ENCODE assay signal across 15 cellular contexts in the genomic region with DNA sequence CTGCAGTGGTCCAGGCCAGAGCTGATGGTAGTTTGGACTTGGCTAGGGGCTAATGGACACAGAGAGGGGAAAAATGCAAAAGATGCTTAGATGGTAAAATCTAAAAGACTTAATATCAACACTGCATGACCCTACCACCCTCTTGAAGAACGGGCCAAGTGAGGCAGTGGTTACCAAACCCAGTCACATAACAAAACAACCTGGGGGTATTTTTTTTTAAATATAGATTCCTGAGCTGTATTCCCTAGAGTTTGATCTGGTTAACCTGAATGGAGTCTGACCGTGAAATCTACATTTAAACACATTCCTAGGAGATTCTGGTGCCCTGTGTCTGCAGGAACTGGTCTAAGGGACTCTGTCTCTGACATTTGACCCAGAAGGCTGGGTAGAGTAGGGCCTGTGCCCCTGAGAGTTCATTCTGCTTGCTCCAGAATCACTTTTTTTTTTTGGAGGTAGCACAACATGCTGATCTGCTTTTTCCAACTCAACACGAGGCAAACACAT. TPM values are rescaled to one million over a fixed set of nuclear protein-coding genes. Genes with fewer than 3 reads are reported as not detected.
DNase-seq lines count a peak whose midpoint lies in the region; ATAC-seq and TF ChIP-seq lines count a peak whose summit lies in the region.
"Had no signal": no experiment of that assay in that cellular context is flagged by ENCODE, and none has a peak within 500 bp of the region (broad histone marks: within the 10 kb centered on the region; RNA-seq: fewer than 3 reads in every experiment).

No MANE protein-coding gene starts in this region.

- 44% methylated on average over 3 of the region's 3 CpGs for WGBS in mammary epithelial cell (ENCODE audit: low coverage, missing lambda C conversion rate)
- WGBS in mesodermal cell (ENCODE audit: insufficient coverage in 2 of 2), 2 experiments: 17 to 40% methylated on average over 1 of the region's 3 CpGs
- WGBS in suprapubic skin: 35% methylated on average over 3 of the region's 3 CpGs

- H3K27ac ChIP-seq in mammary epithelial cell (ENCODE audit: insufficient read depth, low read depth, low read length): peak overlapping the region; percentile 71
- H3K27ac ChIP-seq in mesodermal cell (ENCODE audit: low read depth, low read length, severe bottlenecking): peak overlapping the region; percentile 93
- peak overlapping the region; percentile 1 for H3K27ac ChIP-seq in suprapubic skin

- TF ChIP-seq CTCF in HFFc6 (IDR thresholded peaks at IDR 0.05): no peak
- no peak for TF ChIP-seq CTCF in mammary epithelial cell (conservative IDR thresholded peaks at IDR 0.05 in 1 of 2, IDR thresholded peaks at IDR 0.05 in 1 of 2; ENCODE audit: extremely low read depth in 1 of 2, insufficient read depth in 1 of 2, low read depth in 1 of 2, low read length in 2 of 2)
- no peak for TF ChIP-seq CTCF in suprapubic skin (IDR thresholded peaks at IDR 0.05)

- no peaks in the 10 kb centered on the region for H3K9me3 ChIP-seq in mammary epithelial cell (replicated peaks; ENCODE audit: insufficient read depth, low read length)
- H3K9me3 ChIP-seq in mesodermal cell (ENCODE audit: control insufficient read depth, low read length): no peaks in the 10 kb centered on the region
- H3K9me3 ChIP-seq in suprapubic skin: no peaks in the 10 kb centered on the region

- H4K20me1 ChIP-seq in mammary epithelial cell (ENCODE audit: insufficient read depth, low read length): no peaks in the 10 kb centered on the region

- CTCF ChIA-PET in mammary epithelial cell (lab: Charles Lee; ENCODE audit: low non-redundant PET): no interaction called here

- no peak for DNase-seq in HFFc6
- no peak for DNase-seq in mammary epithelial cell
- no peak for DNase-seq in suprapubic skin (ENCODE audit: low spot score in 2 of 2)
- no peak for DNase-seq in NCI-H446 treated with DMSO at 0.1 percent for 48 hours (lab: John Stamatoyannopoulos, UW)
- no peak for DNase-seq in kidney tubule cell (ENCODE audit: low spot score)
- DNase-seq: activated CD4-positive, alpha-beta memory T cell treated with anti-CD3 and anti-CD28 coated beads, Interleukin-2, amount 10 ng/mL, durations not matched to agents 7 days and 5 days; CD8-positive, alpha-beta memory T cell; NCI-H2107 had no signal

- H3K27me3 Mint-ChIP-seq in HFFc6 (ENCODE audit: insufficient read depth): no peaks in the 10 kb centered on the region
- H3K27me3 Mint-ChIP-seq: activated CD4-positive, alpha-beta memory T cell treated with anti-CD3 and anti-CD28 coated beads, Interleukin-2, amount 10 ng/mL, durations not matched to agents 7 days and 5 days; CD8-positive, alpha-beta memory T cell had no signal

- H3K36me3 ChIP-seq in mammary epithelial cell (ENCODE audit: insufficient read depth, low read length) (peaks cover 2% of the 10 kb centered on the region), mesodermal cell (ENCODE audit: control insufficient read depth, insufficient read depth, low read length) (peaks cover 24% of the 10 kb centered on the region), suprapubic skin (peaks cover 37% of the 10 kb centered on the region)

- dilution Hi-C loops in mammary epithelial cell (cut with HindIII; ENCODE audit: low sequenced_read_pairs): no loop called here

- peaks cover 21% of the 10 kb centered on the region for H3K36me3 Mint-ChIP-seq in HFFc6 (ENCODE audit: low read depth)

- intact Hi-C loops in mammary epithelial cell (cut with micrococcal nuclease): loop anchor here (1.0 kb wide), 3 partner anchors 8 to 31 kb away; a partner anchor contains a TSS

- TF ChIP-seq POLR2A in suprapubic skin (IDR thresholded peaks at IDR 0.05): no peak

- H3K4me3 Mint-ChIP-seq in HFFc6: peak overlapping the region; percentile 65
- H3K4me3 Mint-ChIP-seq: activated CD4-positive, alpha-beta memory T cell treated with anti-CD3 and anti-CD28 coated beads, Interleukin-2, amount 10 ng/mL, durations not matched to agents 7 days and 5 days; CD8-positive, alpha-beta memory T cell; T-helper 2 cell treated with Interferon-gamma antibody and Interleukin-4, amounts not matched to agents 5 μg/mL and 100 μg/mL, for 36 hours had no signal

- H3K4me1 ChIP-seq in mammary epithelial cell (ENCODE audit: insufficient read depth, low read length) (peaks cover 18% of the 10 kb centered on the region), mesodermal cell (ENCODE audit: control insufficient read depth, insufficient read depth, low read length, poor library complexity, severe bottlenecking) (peaks cover 18% of the 10 kb centered on the region), suprapubic skin (peaks cover 11% of the 10 kb centered on the region)

- in situ Hi-C loops in mammary epithelial cell (cut with MboI; ENCODE audit: low sequenced_read_pairs in 2 of 2): no loop called here

- H3K9me3 Mint-ChIP-seq in HFFc6: no peaks in the 10 kb centered on the region; the same call in 1 of the 2 replicates
- H3K9me3 Mint-ChIP-seq: activated CD4-positive, alpha-beta memory T cell treated with anti-CD3 and anti-CD28 coated beads, Interleukin-2, amount 10 ng/mL, durations not matched to agents 7 days and 5 days; T-helper 2 cell treated with Interferon-gamma antibody and Interleukin-4, amounts not matched to agents 5 μg/mL and 100 μg/mL, for 36 hours had no signal

- BruUV-seq in mammary epithelial cell (replicated peaks; lab: Mats Ljungman, UMichigan): no TSS peak

- peak overlapping the region; percentile 56 for H3K4me2 ChIP-seq in mammary epithelial cell (ENCODE audit: insufficient read depth, low read depth, low read length)

- H3K4me3 ChIP-seq in mammary epithelial cell (replicated peaks in 1 of 3; ENCODE audit: insufficient read depth in 1 of 3, low read depth in 2 of 3, low read length in 3 of 3) (no peak overlapping the region), mesodermal cell (ENCODE audit: extremely low read depth, insufficient read depth, low read length, poor library complexity, severe bottlenecking) (no peak overlapping the region), suprapubic skin (no peak overlapping the region)

- peak overlapping the region; percentile 37 for H3K9ac ChIP-seq in mammary epithelial cell (ENCODE audit: insufficient read depth, low read length)

- no peaks in the 10 kb centered on the region for H3K79me2 ChIP-seq in mammary epithelial cell (ENCODE audit: insufficient read depth, low read length)

- ATAC-seq in HG03097 (IDR thresholded peaks at IDR 0.05; ENCODE audit: low FRiP score, unreplicated experiment): no peak
- no peak for ATAC-seq in HG03039 (IDR thresholded peaks at IDR 0.05; ENCODE audit: unreplicated experiment)

- H3K27ac Mint-ChIP-seq in HFFc6: peak overlapping the region; percentile 86
- H3K27ac Mint-ChIP-seq: activated CD4-positive, alpha-beta memory T cell treated with anti-CD3 and anti-CD28 coated beads, Interleukin-2, amount 10 ng/mL, durations not matched to agents 7 days and 5 days; T-helper 2 cell treated with Interferon-gamma antibody and Interleukin-4, amounts not matched to agents 5 μg/mL and 100 μg/mL, for 36 hours had no signal

- TF ChIP-seq EP300 in suprapubic skin (IDR thresholded peaks at IDR 0.05): no peak

- H3K4me1 Mint-ChIP-seq in HFFc6 (ENCODE audit: low read depth): peaks cover 33% of the 10 kb centered on the region
- H3K4me1 Mint-ChIP-seq: activated CD4-positive, alpha-beta memory T cell treated with anti-CD3 and anti-CD28 coated beads, Interleukin-2, amount 10 ng/mL, durations not matched to agents 7 days and 5 days; CD8-positive, alpha-beta memory T cell had no signal

- no peaks in the 10 kb centered on the region for H3K27me3 ChIP-seq in mammary epithelial cell (ENCODE audit: insufficient read depth, low read length)
- H3K27me3 ChIP-seq in suprapubic skin: no peaks in the 10 kb centered on the region

- H2AFZ ChIP-seq in mammary epithelial cell (ENCODE audit: low read depth, low read length): peak overlapping the region; percentile 21

RNA-seq across cellular contexts. Expression of a gene that starts 15.7 kb away (rescaled TPM):
- total RNA-seq in HFFc6 (2021; fragmentation: NEBNext Ultra II Directional; extraction: Animal tissue kit (Norgen Biotek cat#: 25700)): 10 to 100 TPM; 22.2 to 31.6 (median 27.5) TPM
- total RNA-seq in mammary epithelial cell (10 to 100 TPM; 16.7 to 20.5 TPM), suprapubic skin (10 to 100 TPM; 15.3 to 30.4 (median 21.8) TPM)
- 12.0 TPM for polyA plus RNA-seq in mammary epithelial cell
- 16.5 TPM for polyA minus RNA-seq in mammary epithelial cell
- polyA plus RNA-seq in mesodermal cell (2013, experiment 1 of 2): 22.8 TPM
- 20.2 TPM for polyA plus RNA-seq in mesodermal cell (2013, experiment 2 of 2)

RNA-seq across cellular contexts. Expression of a gene that starts 24.8 kb away (rescaled TPM):
- total RNA-seq in HFFc6 (2021; fragmentation: NEBNext Ultra II Directional; extraction: Animal tissue kit (Norgen Biotek cat#: 25700)): 100 to 1,000 TPM; 292 to 311 (median 302) TPM
- total RNA-seq in mammary epithelial cell (100 to 1,000 TPM; 154 to 169 TPM), suprapubic skin (100 to 1,000 TPM; 110 to 212 (median 187) TPM)
- polyA plus RNA-seq in mammary epithelial cell: 324 TPM
- 197 TPM for polyA minus RNA-seq in mammary epithelial cell
- 318 TPM for polyA plus RNA-seq in mesodermal cell (2013, experiment 1 of 2)
- 281 TPM for polyA plus RNA-seq in mesodermal cell (2013, experiment 2 of 2)

RNA-seq across cellular contexts. Expression of a gene that starts 30.4 kb away (rescaled TPM):
- not detected for total RNA-seq in HFFc6 (2021; fragmentation: NEBNext Ultra II Directional; extraction: Animal tissue kit (Norgen Biotek cat#: 25700))
- total RNA-seq in mammary epithelial cell: not detected
- polyA plus RNA-seq in mammary epithelial cell: not detected
- polyA minus RNA-seq in mammary epithelial cell: not detected
- not detected for polyA plus RNA-seq in mesodermal cell (2013, experiment 1 of 2)
- not detected for polyA plus RNA-seq in mesodermal cell (2013, experiment 2 of 2)
- total RNA-seq in suprapubic skin: not detected
- total RNA-seq: activated CD4-positive, alpha-beta memory T cell treated with anti-CD3 and anti-CD28 coated beads, Interleukin-2, amount 10 ng/mL, durations not matched to agents 7 days and 5 days; CD8-positive, alpha-beta memory T cell; cerebellum; fibroblast of villous mesenchyme; LHCN-M2 had no signal
- polyA plus RNA-seq: CD8-positive, alpha-beta memory T cell had no signal

Comparison
In these comparisons a context has a peak if more than half of its experiments do, and no peak if none do; other contexts are left out.
1. H3K27ac ChIP-seq: peak in every context shown above with its lines; median percentile 93 in mesodermal cell; 71 in mammary epithelial cell; 1 in suprapubic skin.